7 cellular contexts compared by ENCODE assay signal in genomic region chr21:26842976-26843911, GRCh38. TPM values are rescaled to one million over a fixed set of nuclear protein-coding genes. Genes with fewer than 3 reads are reported as not detected.
DNase-seq lines count a peak whose midpoint lies in the region; ATAC-seq lines count a peak whose summit lies in the region.

No MANE protein-coding gene starts in this region.

- no peaks in the 10 kb centered on the region for H3K36me3 Mint-ChIP-seq in activated naive CD8-positive, alpha-beta T cell treated with anti-CD3 and anti-CD28 coated beads, Interleukin-2, amount 50 U/mL, for 24 hours (ENCODE audit: low read depth)

- H3K27me3 Mint-ChIP-seq in activated naive CD8-positive, alpha-beta T cell treated with anti-CD3 and anti-CD28 coated beads, Interleukin-2, amount 50 U/mL, for 24 hours: peaks cover 60% of the 10 kb centered on the region

- ATAC-seq in activated naive CD8-positive, alpha-beta T cell treated with anti-CD3 and anti-CD28 coated beads, Interleukin-2, amount 50 U/mL, for 24 hours: no peak
- ATAC-seq in Right ventricle myocardium inferior (peak; percentile 56), HG03571 (IDR thresholded peaks at IDR 0.05; ENCODE audit: unreplicated experiment) (no peak), HG03439 (IDR thresholded peaks at IDR 0.05; ENCODE audit: unreplicated experiment) (no peak)

- no peaks in the 10 kb centered on the region for H3K9me3 Mint-ChIP-seq in activated naive CD8-positive, alpha-beta T cell treated with anti-CD3 and anti-CD28 coated beads, Interleukin-2, amount 50 U/mL, for 24 hours

- H2AFZ ChIP-seq in neuron (ENCODE audit: low read depth, low read length): peak overlapping the region; percentile 95

- intact Hi-C loops in Right ventricle myocardium inferior (cut with DNase I): loop anchor here (2.0 to 5.0 kb wide), 2 partner anchors 61 to 72 kb away; no protein-coding TSS in a partner anchor

- H3K4me1 Mint-ChIP-seq in activated naive CD8-positive, alpha-beta T cell treated with anti-CD3 and anti-CD28 coated beads, Interleukin-2, amount 50 U/mL, for 24 hours: peaks cover 35% of the 10 kb centered on the region

- H3K4me3 ChIP-seq in neuron (ENCODE audit: low read length): peak overlapping the region; percentile 49

- H3K4me3 Mint-ChIP-seq in activated naive CD8-positive, alpha-beta T cell treated with anti-CD3 and anti-CD28 coated beads, Interleukin-2, amount 50 U/mL, for 24 hours: peak overlapping the region; percentile 62

- H3K27ac Mint-ChIP-seq in activated naive CD8-positive, alpha-beta T cell treated with anti-CD3 and anti-CD28 coated beads, Interleukin-2, amount 50 U/mL, for 24 hours: no peak overlapping the region

- no peaks in the 10 kb centered on the region for H3K9me3 ChIP-seq in neuron (ENCODE audit: low read length)

- H3K27me3 ChIP-seq in neuron (ENCODE audit: insufficient read depth, low read length): no peaks in the 10 kb centered on the region

- DNase-seq in GM03348 (ENCODE audit: low spot score): peak; percentile 91
- peak; percentile 31 for DNase-seq in NCI-H2171 (lab: John Stamatoyannopoulos, UW)
- DNase-seq in activated naive CD8-positive, alpha-beta T cell treated with anti-CD3 and anti-CD28 coated beads, Interleukin-2, amount 50 U/mL, for 24 hours: peak; percentile 21
- DNase-seq in Right ventricle myocardium inferior (ENCODE audit: missing footprints): peak; percentile 93

- peaks cover 11% of the 10 kb centered on the region for H3K36me3 ChIP-seq in neuron (ENCODE audit: insufficient read depth, low read length)

- peaks cover 24% of the 10 kb centered on the region for H3K4me1 ChIP-seq in neuron (ENCODE audit: insufficient read depth, low read length)

RNA-seq across cellular contexts. Expression of gene ADAMTS1, which starts 2.0 kb away (rescaled TPM):
- total RNA-seq in Right ventricle myocardium inferior: 59.3 TPM

Comparison
In these comparisons a context has a peak if more than half of its experiments do, and no peak if none do; other contexts are left out.
1. DNase-seq: peak in every context shown above with its lines; median percentile 93 in Right ventricle myocardium inferior; 91 in GM03348; 31 in NCI-H2171; 21 in activated naive CD8-positive, alpha-beta T cell treated with anti-CD3 and anti-CD28 coated beads, Interleukin-2, amount 50 U/mL, for 24 hours.